9 cellular contexts compared by ENCODE assay signal in genomic region chr5:88667187-88668141, GRCh38.
A peak's percentile ranks its signal among the peaks of the same experiment; 100 is the strongest.
DNase-seq lines count a peak whose midpoint lies in the region; ATAC-seq and TF ChIP-seq lines count a peak whose summit lies in the region.
"Had no signal": no experiment of that assay in that cellular context is flagged by ENCODE, and none has a peak within 500 bp of the region (broad histone marks: within the 10 kb centered on the region; RNA-seq: fewer than 3 reads in every experiment).

No MANE protein-coding gene starts in this region.

- ATAC-seq in GM21390 (IDR thresholded peaks at IDR 0.05; ENCODE audit: unreplicated experiment), result peak; percentile 75

- peaks cover 6% of the 10 kb centered on the region for H3K27me3 ChIP-seq in HL-60 (ENCODE audit: insufficient read depth, poor library complexity, severe bottlenecking)
- peaks cover 99% of the 10 kb centered on the region for H3K27me3 ChIP-seq in adipocyte (replicated peaks; ENCODE audit: control insufficient read depth, insufficient read depth, low read length)
- peaks cover 75% of the 10 kb centered on the region for H3K27me3 ChIP-seq in muscle layer of duodenum (ENCODE audit: low read depth, low read length)

- H3K9ac ChIP-seq in adipocyte (ENCODE audit: low read length), result no peak overlapping the region

- H3K4me3 ChIP-seq in GM08714 (ENCODE audit: low read length) (peak overlapping the region; percentile 100), HL-60 (replicated peaks; ENCODE audit: insufficient read depth, low read length) (peak overlapping the region; percentile 37), adipocyte (ENCODE audit: low read length) (peak overlapping the region; percentile 82), muscle layer of duodenum (ENCODE audit: low read depth in 1 of 2, low read length in 2 of 2) (peak overlapping the region; percentile 59 to 71)
- H3K4me3 ChIP-seq: SK-N-MC had no signal

- H3K9me3 ChIP-seq in adipocyte (ENCODE audit: control insufficient read depth, low read length), result peaks cover 2% of the 10 kb centered on the region
- H3K9me3 ChIP-seq in muscle layer of duodenum (ENCODE audit: control insufficient read depth in 1 of 2, low read length in 2 of 2), result no peaks in the 10 kb centered on the region

- TF ChIP-seq CTCF in HL-60 (IDR thresholded peaks at IDR 0.05; ENCODE audit: insufficient read depth, low read length), result no peak

- no peak for DNase-seq in HL-60 (ENCODE audit: low read depth in 1 of 2, low spot score in 1 of 2)
- no peak for DNase-seq in adipocyte (ENCODE audit: low read depth)
- DNase-seq in effector CD4-positive, alpha-beta T cell, result no peak
- DNase-seq in NCI-H187 (lab: John Stamatoyannopoulos, UW), result no peak
- DNase-seq in NCI-H82 (lab: John Stamatoyannopoulos, UW), result no peak

- H3K27ac ChIP-seq in HL-60 (replicated peaks) (no peak overlapping the region), muscle layer of duodenum (ENCODE audit: low read length) (no peak overlapping the region)
- H3K27ac ChIP-seq: SK-N-MC had no signal

- H3K4me1 ChIP-seq in adipocyte (ENCODE audit: control insufficient read depth, insufficient read depth, low read length) (peaks cover 4% of the 10 kb centered on the region), muscle layer of duodenum (ENCODE audit: control insufficient read depth in 1 of 2, insufficient read depth in 2 of 2, low read length in 2 of 2) (peaks cover 0 to 12% of the 10 kb centered on the region in 2 donors)

- H3K36me3 ChIP-seq in adipocyte (ENCODE audit: control insufficient read depth, insufficient read depth, low read length, severe bottlenecking) (no peaks in the 10 kb centered on the region), muscle layer of duodenum (ENCODE audit: control insufficient read depth in 1 of 2, insufficient read depth in 2 of 2, low read length in 2 of 2) (no peaks in the 10 kb centered on the region)

Comparison
In these comparisons a context has a peak if more than half of its experiments do, and no peak if none do; other contexts are left out.
1. H3K4me3 ChIP-seq: peak in every context shown above with its lines; median percentile 100 in GM08714; 82 in adipocyte; 65 in muscle layer of duodenum; 37 in HL-60.